ENCODE assay signal across 8 cellular contexts in genomic region chrX:1534321-1535168, GRCh38. TPM values are rescaled to one million over a fixed set of nuclear protein-coding genes. Genes with fewer than 3 reads are reported as not detected.
DNase-seq lines count a peak whose midpoint lies in the region; ATAC-seq and FAIRE-seq lines count a peak whose summit lies in the region.

No MANE protein-coding gene starts in this region.

- FAIRE-seq in RCC 7860 (lab: Jason Lieb, UNC), result no peak

- ATAC-seq in GM18870 (IDR thresholded peaks at IDR 0.05; ENCODE audit: unreplicated experiment) (peak; percentile 18), HG03342 (IDR thresholded peaks at IDR 0.05; ENCODE audit: unreplicated experiment) (peak; percentile 27), left lobe of liver (no peak)

- peak; percentile 54 for DNase-seq in activated CD4-positive, CD25-positive, alpha-beta regulatory T cell treated with anti-CD3 and anti-CD28 coated beads, Interleukin-2, amount 50 U/mL, for 72 hours
- DNase-seq in left lobe of liver (ENCODE audit: low spot score) (peak; percentile 42), NCI-H1092 treated with DMSO at 0.1 percent for 48 hours (lab: John Stamatoyannopoulos, UW) (no peak), DMS153 treated with DMSO at 0.1 percent for 48 hours (lab: John Stamatoyannopoulos, UW; ENCODE audit: unreplicated experiment) (no peak), RCC 7860 (ENCODE audit: low spot score) (no peak), HK-2 (ENCODE audit: unreplicated experiment) (no peak)

RNA-seq across cellular contexts. Expression of gene P2RY8, which starts 2.4 kb away (rescaled TPM):
- total RNA-seq in left lobe of liver, result 0.48 TPM

RNA-seq across cellular contexts. Expression of gene AKAP17A, which starts 56.9 kb away (rescaled TPM):
- total RNA-seq in left lobe of liver, result 35.6 TPM

Comparison
In these comparisons a context has a peak if more than half of its experiments do, and no peak if none do; other contexts are left out.
1. DNase-seq: peak in activated CD4-positive, CD25-positive, alpha-beta regulatory T cell treated with anti-CD3 and anti-CD28 coated beads, Interleukin-2, amount 50 U/mL, for 72 hours (single experiment) and left lobe of liver (single experiment); none in NCI-H1092 treated with DMSO at 0.1 percent for 48 hours (single experiment), DMS153 treated with DMSO at 0.1 percent for 48 hours (single experiment), RCC 7860 (single experiment) and HK-2 (single experiment).